In the genomic region with DNA sequence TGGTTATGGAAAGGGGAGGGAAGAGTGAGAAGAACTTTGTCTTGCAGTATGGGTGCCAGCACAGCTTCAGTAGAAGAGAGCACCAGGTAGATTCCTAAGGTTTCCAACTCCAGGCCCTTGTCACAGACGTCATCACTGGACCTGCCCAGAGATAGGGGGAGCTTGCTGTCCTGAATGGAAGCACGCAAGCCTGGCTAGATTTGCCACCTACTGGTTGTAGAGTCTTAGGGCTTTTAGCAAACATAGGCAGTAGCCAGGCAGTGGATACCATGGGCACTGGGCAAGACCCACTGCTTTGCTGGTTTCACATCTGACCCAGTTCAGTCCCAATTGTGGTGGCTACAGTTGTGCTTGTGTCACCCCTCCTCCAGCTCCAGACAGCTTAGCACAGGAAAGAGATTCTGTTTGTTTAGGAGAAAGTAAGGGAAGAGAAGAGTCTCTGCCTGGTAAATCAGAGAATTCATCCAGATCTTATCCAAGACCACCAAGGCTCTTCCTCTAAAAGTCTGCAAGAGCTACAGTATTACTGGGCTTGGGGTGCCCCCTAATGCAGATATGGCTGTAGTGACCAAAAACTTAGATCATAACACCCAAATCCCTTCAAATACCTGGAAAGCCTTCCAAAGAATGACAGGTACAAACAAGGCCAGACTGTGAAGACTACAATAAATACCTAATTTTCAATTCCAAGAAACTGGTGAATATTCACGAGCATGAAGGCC, we compare ENCODE assay signal across 17 cellular contexts.
DNase-seq lines count a peak whose midpoint lies in the region; ATAC-seq and TF ChIP-seq lines count a peak whose summit lies in the region.
"Had no signal": no experiment of that assay in that cellular context is flagged by ENCODE, and none has a peak within 500 bp of the region (broad histone marks: within the 10 kb centered on the region; RNA-seq: fewer than 3 reads in every experiment).

No MANE protein-coding gene starts in this region.

- H2BK15ac ChIP-seq in mesenchymal stem cell (ENCODE audit: low read depth, poor library complexity, severe bottlenecking) = no peak overlapping the region

- H3K9me3 ChIP-seq in Karpas-422 (ENCODE audit: low read length) = no peaks in the 10 kb centered on the region
- no peaks in the 10 kb centered on the region for H3K9me3 ChIP-seq in mesenchymal stem cell (ENCODE audit: control insufficient read depth, low read length)
- H3K9me3 ChIP-seq: left lung, tibial nerve had no signal

- no peak overlapping the region for H2AK5ac ChIP-seq in mesenchymal stem cell (ENCODE audit: low read length, severe bottlenecking)

- H2BK120ac ChIP-seq in mesenchymal stem cell (ENCODE audit: low read depth, low read length) = no peak overlapping the region

- H3K79me1 ChIP-seq in mesenchymal stem cell (replicated peaks; ENCODE audit: low read length, poor library complexity, severe bottlenecking) = no peaks in the 10 kb centered on the region

- WGBS in mesenchymal stem cell = 55% methylated on average over 3 of the region's 3 CpGs

- no peaks in the 10 kb centered on the region for H3K4me1 ChIP-seq in Karpas-422 (ENCODE audit: low read length)
- H3K4me1 ChIP-seq in mesenchymal stem cell (ENCODE audit: control insufficient read depth, insufficient read depth, low read depth, low read length) = no peaks in the 10 kb centered on the region
- H3K4me1 ChIP-seq: left lung, tibial nerve had no signal

- H3K27me3 ChIP-seq in Karpas-422 (ENCODE audit: low read length) (no peaks in the 10 kb centered on the region), mesenchymal stem cell (ENCODE audit: control insufficient read depth in 1 of 2, insufficient read depth in 1 of 2, low read length in 2 of 2) (peaks cover 0 to 5% of the 10 kb centered on the region in 2 experiments)
- H3K27me3 ChIP-seq: BLaER1 treated with 17β-estradiol and CSF1 and Interleukin-3, amounts not matched to agents 10 nM and 100 nM; left lung; tibial nerve had no signal

- H3K79me2 ChIP-seq in Karpas-422 (ENCODE audit: low read length) = no peaks in the 10 kb centered on the region

- H3K9me3 Mint-ChIP-seq in activated naive CD8-positive, alpha-beta T cell treated with anti-CD3 and anti-CD28 coated beads, Interleukin-2, amount 50 U/mL, for 24 hours = peaks cover 4% of the 10 kb centered on the region

- peak; percentile 45 for TF ChIP-seq CTCF in AG10803 (conservative IDR thresholded peaks at IDR 0.05; ENCODE audit: low read length)

- peak; percentile 16 for DNase-seq in AG10803 (ENCODE audit: low read depth)
- DNase-seq in Karpas-422 = peak; percentile 52
- peak; percentile 13 for DNase-seq in astrocyte of the hippocampus (ENCODE audit: low read depth, low spot score)
- peak; percentile 3 for DNase-seq in mesenchymal stem cell
- DNase-seq in NCI-H1694 (lab: John Stamatoyannopoulos, UW) = no peak
- no peak for DNase-seq in activated naive CD8-positive, alpha-beta T cell treated with anti-CD3 and anti-CD28 coated beads, Interleukin-2, amount 50 U/mL, for 24 hours
- no peak for DNase-seq in NCI-H128 (lab: John Stamatoyannopoulos, UW; ENCODE audit: unreplicated experiment)
- DNase-seq in activated CD4-positive, alpha-beta T cell treated with anti-CD3 and anti-CD28 coated beads, Interleukin-2, amount 50 U/mL, for 48 hours = no peak
- DNase-seq: activated naive CD4-positive, alpha-beta T cell treated with Interleukin-2 at 50 U/mL for 16 hours; KG1; left lung; naive thymus-derived CD4-positive, alpha-beta T cell; NCI-H187; SIG-M5; stimulated activated CD4-positive, alpha-beta T cell treated with anti-CD3 and anti-CD28 coated beads, Interleukin-2, amount 100 ng/mL, for 24 hours had no signal

- ATAC-seq in activated naive CD8-positive, alpha-beta T cell treated with anti-CD3 and anti-CD28 coated beads, Interleukin-2, amount 50 U/mL, for 24 hours = no peak
- ATAC-seq: left lung; naive thymus-derived CD4-positive, alpha-beta T cell had no signal

- H3K36me3 ChIP-seq in Karpas-422 (ENCODE audit: insufficient read depth, low read length) (no peaks in the 10 kb centered on the region), mesenchymal stem cell (ENCODE audit: control insufficient read depth in 1 of 2, insufficient read depth in 2 of 2, low read depth in 1 of 2, low read length in 2 of 2) (no peaks in the 10 kb centered on the region)
- H3K36me3 ChIP-seq: BLaER1 treated with 17β-estradiol and CSF1 and Interleukin-3, amounts not matched to agents 10 nM and 100 nM; left lung; tibial nerve had no signal

- no peak overlapping the region for H3K4me2 ChIP-seq in Karpas-422 (ENCODE audit: low read depth, low read length, poor library complexity, severe bottlenecking)
- no peak overlapping the region for H3K4me2 ChIP-seq in mesenchymal stem cell (ENCODE audit: low read length, poor library complexity, severe bottlenecking)
- H3K4me2 ChIP-seq: BLaER1 treated with 17β-estradiol and CSF1 and Interleukin-3, amounts not matched to agents 10 nM and 100 nM had no signal

- H3K27ac ChIP-seq in Karpas-422 (ENCODE audit: low read length) (no peak overlapping the region), mesenchymal stem cell (ENCODE audit: low read length, poor library complexity, severe bottlenecking) (no peak overlapping the region)
- H3K27ac ChIP-seq: BLaER1 treated with 17β-estradiol and CSF1 and Interleukin-3, amounts not matched to agents 10 nM and 100 nM; left lung; tibial nerve had no signal

- H3K4me3 ChIP-seq in AG10803 (ENCODE audit: low read length) (no peak overlapping the region), Karpas-422 (ENCODE audit: low read length) (no peak overlapping the region), mesenchymal stem cell (ENCODE audit: insufficient read depth in 1 of 2, low read depth in 1 of 2, low read length in 2 of 2) (no peak overlapping the region)
- H3K4me3 ChIP-seq: BLaER1 treated with 17β-estradiol and CSF1 and Interleukin-3, amounts not matched to agents 10 nM and 100 nM; left lung; tibial nerve had no signal

- no peak overlapping the region for H2BK12ac ChIP-seq in mesenchymal stem cell (ENCODE audit: low read length in 2 of 2)

- H3K23ac ChIP-seq in mesenchymal stem cell (ENCODE audit: low read length in 2 of 2) = no peak overlapping the region

- H3K4me1 Mint-ChIP-seq in activated naive CD8-positive, alpha-beta T cell treated with anti-CD3 and anti-CD28 coated beads, Interleukin-2, amount 50 U/mL, for 24 hours = no peaks in the 10 kb centered on the region
- H3K4me1 Mint-ChIP-seq: naive thymus-derived CD4-positive, alpha-beta T cell had no signal

- no peak overlapping the region for H4K8ac ChIP-seq in mesenchymal stem cell (ENCODE audit: low read length)

- H3K4me3 Mint-ChIP-seq in activated naive CD8-positive, alpha-beta T cell treated with anti-CD3 and anti-CD28 coated beads, Interleukin-2, amount 50 U/mL, for 24 hours = no peak overlapping the region
- H3K4me3 Mint-ChIP-seq: naive thymus-derived CD4-positive, alpha-beta T cell had no signal

- no peak overlapping the region for H4K91ac ChIP-seq in mesenchymal stem cell (ENCODE audit: low read length)

- H3K9me2 ChIP-seq in Karpas-422 (replicated peaks; ENCODE audit: insufficient read depth, low read length) = no peaks in the 10 kb centered on the region

- no peak overlapping the region for H2BK5ac ChIP-seq in mesenchymal stem cell (ENCODE audit: low read depth, low read length, poor library complexity, severe bottlenecking)

- no peaks in the 10 kb centered on the region for H4K20me1 ChIP-seq in Karpas-422 (ENCODE audit: insufficient read depth, low read depth, low read length)
- H4K20me1 ChIP-seq: BLaER1 treated with 17β-estradiol and CSF1 and Interleukin-3, amounts not matched to agents 10 nM and 100 nM had no signal

- peak overlapping the region in 1 of 2 experiments; percentile 15 for H3K14ac ChIP-seq in mesenchymal stem cell (ENCODE audit: low read length in 2 of 2)

- no peak overlapping the region for H2AFZ ChIP-seq in Karpas-422 (ENCODE audit: low read length)
- no peak overlapping the region for H2AFZ ChIP-seq in mesenchymal stem cell (ENCODE audit: low read depth, low read length)

- no peak overlapping the region for H3K4ac ChIP-seq in mesenchymal stem cell (ENCODE audit: low read depth in 1 of 2, low read length in 2 of 2)

- no peaks in the 10 kb centered on the region for H3K36me3 Mint-ChIP-seq in activated naive CD8-positive, alpha-beta T cell treated with anti-CD3 and anti-CD28 coated beads, Interleukin-2, amount 50 U/mL, for 24 hours (ENCODE audit: low read depth)

- H3K27me3 Mint-ChIP-seq in activated naive CD8-positive, alpha-beta T cell treated with anti-CD3 and anti-CD28 coated beads, Interleukin-2, amount 50 U/mL, for 24 hours = no peaks in the 10 kb centered on the region

- H3K27ac Mint-ChIP-seq in activated naive CD8-positive, alpha-beta T cell treated with anti-CD3 and anti-CD28 coated beads, Interleukin-2, amount 50 U/mL, for 24 hours = no peak overlapping the region

- no peak overlapping the region for H3K9ac ChIP-seq in Karpas-422 (ENCODE audit: low read length)
- H3K9ac ChIP-seq in mesenchymal stem cell (ENCODE audit: low read length) = no peak overlapping the region
- H3K9ac ChIP-seq: BLaER1 treated with 17β-estradiol and CSF1 and Interleukin-3, amounts not matched to agents 10 nM and 100 nM had no signal

- H3K18ac ChIP-seq in mesenchymal stem cell (ENCODE audit: low read depth in 1 of 2, low read length in 2 of 2) = no peak overlapping the region

Comparison
In these comparisons a context has a peak if more than half of its experiments do, and no peak if none do; other contexts are left out.
1. DNase-seq: peak in AG10803 (single experiment), Karpas-422 (single experiment), astrocyte of the hippocampus (single experiment) and mesenchymal stem cell (single experiment); none in NCI-H1694 (single experiment), activated naive CD8-positive, alpha-beta T cell treated with anti-CD3 and anti-CD28 coated beads, Interleukin-2, amount 50 U/mL, for 24 hours (single experiment), NCI-H128 (single experiment) and activated CD4-positive, alpha-beta T cell treated with anti-CD3 and anti-CD28 coated beads, Interleukin-2, amount 50 U/mL, for 48 hours (0 of 2).